ENCODE assay signal across 2 cellular contexts in the genomic region with DNA sequence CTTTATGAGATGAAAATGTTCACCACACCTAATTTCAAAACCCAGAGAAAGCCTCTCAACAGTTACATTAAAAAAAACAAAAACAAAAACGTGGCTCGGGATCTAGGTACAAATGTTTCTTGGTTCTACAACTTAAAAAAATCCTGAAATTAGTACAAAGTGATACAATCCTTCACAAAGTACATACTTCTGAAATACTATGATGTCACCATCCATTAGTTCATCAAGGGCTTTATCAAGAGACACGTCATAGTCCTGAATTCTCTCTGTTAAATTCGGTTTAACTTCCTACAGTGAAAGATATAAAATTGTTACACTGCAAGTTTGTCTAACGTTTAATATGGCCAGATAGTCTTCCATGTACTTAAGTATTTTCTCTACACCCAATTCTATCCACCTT.
TF ChIP-seq lines count a peak whose summit lies in the region.

No MANE protein-coding gene starts in this region.

TF ChIP-seq in HEK293, 187 proteins besides CTCF, POLR2A, EP300 and RAD21 (continued from another document):
- TF ChIP-seq, protein P1, sequence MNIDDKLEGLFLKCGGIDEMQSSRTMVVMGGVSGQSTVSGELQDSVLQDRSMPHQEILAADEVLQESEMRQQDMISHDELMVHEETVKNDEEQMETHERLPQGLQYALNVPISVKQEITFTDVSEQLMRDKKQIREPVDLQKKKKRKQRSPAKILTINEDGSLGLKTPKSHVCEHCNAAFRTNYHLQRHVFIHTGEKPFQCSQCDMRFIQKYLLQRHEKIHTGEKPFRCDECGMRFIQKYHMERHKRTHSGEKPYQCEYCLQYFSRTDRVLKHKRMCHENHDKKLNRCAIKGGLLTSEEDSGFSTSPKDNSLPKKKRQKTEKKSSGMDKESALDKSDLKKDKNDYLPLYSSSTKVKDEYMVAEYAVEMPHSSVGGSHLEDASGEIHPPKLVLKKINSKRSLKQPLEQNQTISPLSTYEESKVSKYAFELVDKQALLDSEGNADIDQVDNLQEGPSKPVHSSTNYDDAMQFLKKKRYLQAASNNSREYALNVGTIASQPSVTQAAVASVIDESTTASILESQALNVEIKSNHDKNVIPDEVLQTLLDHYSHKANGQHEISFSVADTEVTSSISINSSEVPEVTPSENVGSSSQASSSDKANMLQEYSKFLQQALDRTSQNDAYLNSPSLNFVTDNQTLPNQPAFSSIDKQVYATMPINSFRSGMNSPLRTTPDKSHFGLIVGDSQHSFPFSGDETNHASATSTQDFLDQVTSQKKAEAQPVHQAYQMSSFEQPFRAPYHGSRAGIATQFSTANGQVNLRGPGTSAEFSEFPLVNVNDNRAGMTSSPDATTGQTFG (tag by site-specific recombination; IDR thresholded peaks at IDR 0.05; ENCODE audit: borderline replicate concordance) = no peak
- TF ChIP-seq ZNF555 (tag by site-specific recombination; conservative IDR thresholded peaks at IDR 0.05) (no peak), ZNF777 (tag by site-specific recombination; IDR thresholded peaks at IDR 0.05; ENCODE audit: borderline replicate concordance) (no peak)
TF ChIP-seq in HEK293: peak in this region for 1.

TF ChIP-seq in WTC11, 78 proteins besides CTCF, POLR2A, EP300 and RAD21 (continued from another document):
- TF ChIP-seq, protein P2, sequence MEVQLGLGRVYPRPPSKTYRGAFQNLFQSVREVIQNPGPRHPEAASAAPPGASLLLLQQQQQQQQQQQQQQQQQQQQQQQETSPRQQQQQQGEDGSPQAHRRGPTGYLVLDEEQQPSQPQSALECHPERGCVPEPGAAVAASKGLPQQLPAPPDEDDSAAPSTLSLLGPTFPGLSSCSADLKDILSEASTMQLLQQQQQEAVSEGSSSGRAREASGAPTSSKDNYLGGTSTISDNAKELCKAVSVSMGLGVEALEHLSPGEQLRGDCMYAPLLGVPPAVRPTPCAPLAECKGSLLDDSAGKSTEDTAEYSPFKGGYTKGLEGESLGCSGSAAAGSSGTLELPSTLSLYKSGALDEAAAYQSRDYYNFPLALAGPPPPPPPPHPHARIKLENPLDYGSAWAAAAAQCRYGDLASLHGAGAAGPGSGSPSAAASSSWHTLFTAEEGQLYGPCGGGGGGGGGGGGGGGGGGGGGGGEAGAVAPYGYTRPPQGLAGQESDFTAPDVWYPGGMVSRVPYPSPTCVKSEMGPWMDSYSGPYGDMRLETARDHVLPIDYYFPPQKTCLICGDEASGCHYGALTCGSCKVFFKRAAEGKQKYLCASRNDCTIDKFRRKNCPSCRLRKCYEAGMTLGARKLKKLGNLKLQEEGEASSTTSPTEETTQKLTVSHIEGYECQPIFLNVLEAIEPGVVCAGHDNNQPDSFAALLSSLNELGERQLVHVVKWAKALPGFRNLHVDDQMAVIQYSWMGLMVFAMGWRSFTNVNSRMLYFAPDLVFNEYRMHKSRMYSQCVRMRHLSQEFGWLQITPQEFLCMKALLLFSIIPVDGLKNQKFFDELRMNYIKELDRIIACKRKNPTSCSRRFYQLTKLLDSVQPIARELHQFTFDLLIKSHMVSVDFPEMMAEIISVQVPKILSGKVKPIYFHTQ (CRISPR knock-in tag; IDR thresholded peaks at IDR 0.05) = no peak
- TF ChIP-seq ZNF232 (CRISPR knock-in tag; IDR thresholded peaks at IDR 0.05) (no peak), ELF4 (CRISPR knock-in tag; IDR thresholded peaks at IDR 0.05; ENCODE audit: low read depth) (no peak), PREB (CRISPR knock-in tag; IDR thresholded peaks at IDR 0.05; ENCODE audit: borderline replicate concordance) (no peak), ATF1 (CRISPR knock-in tag; IDR thresholded peaks at IDR 0.05) (no peak)
